ENCODE assay signal across 8 cellular contexts in the genomic region with DNA sequence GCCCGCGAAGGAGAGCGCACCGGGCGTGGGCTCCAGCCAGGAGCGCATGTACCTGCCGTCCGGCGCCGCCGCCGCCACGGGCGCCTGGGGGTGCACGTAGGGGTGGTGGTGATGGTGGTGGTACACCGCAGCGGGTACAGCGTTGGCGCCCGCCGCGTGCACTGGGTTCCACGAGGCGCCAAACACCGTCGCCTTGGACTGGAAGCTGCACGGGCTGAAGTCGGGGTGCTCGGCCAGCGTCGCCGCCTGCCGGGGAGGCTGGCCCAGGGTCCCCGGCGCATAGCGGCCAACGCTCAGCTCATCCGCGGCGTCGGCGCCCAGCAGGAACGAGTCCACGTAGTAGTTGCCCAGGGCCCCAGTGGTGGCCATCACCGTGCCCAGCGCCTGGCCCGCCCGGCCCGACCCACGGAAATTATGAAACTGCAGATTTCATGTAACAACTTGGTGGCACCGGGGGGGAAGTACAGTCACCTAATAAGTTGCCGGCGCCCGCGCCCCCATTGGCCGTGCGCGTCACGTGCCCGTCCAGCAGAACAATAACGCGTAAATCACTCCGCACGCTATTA. TPM values are rescaled to one million over a fixed set of nuclear protein-coding genes. Genes with fewer than 3 reads are reported as not detected.
DNase-seq lines count a peak whose midpoint lies in the region; ATAC-seq and TF ChIP-seq lines count a peak whose summit lies in the region.
"Had no signal": no experiment of that assay in that cellular context is flagged by ENCODE, and none has a peak within 500 bp of the region (broad histone marks: within the 10 kb centered on the region; RNA-seq: fewer than 3 reads in every experiment).

Gene HOXA9 (minus strand): TSS at position 449 of the 566 bp plus-strand sequence. CDS start 80 bp downstream, at position 369.

- peak within 1 kb of the TSS; percentile 89 for H3K4me2 ChIP-seq in smooth muscle cell

- peak within 1 kb of the TSS; percentile 88 for H3K9ac ChIP-seq in smooth muscle cell (ENCODE audit: low read depth)

- H3K9me3 Mint-ChIP-seq in T-cell = no peaks in the 10 kb centered on the region

- DNase-seq in HAP-1 (ENCODE audit: low spot score in 2 of 2) = peak; percentile 91 to 94
- peak in 5 of 34 experiments; percentile 30 to 54 (median 33) for DNase-seq in T-cell
- no peak for DNase-seq in heart right ventricle
- DNase-seq in smooth muscle cell (lab: John Stamatoyannopoulos, UW; ENCODE audit: unreplicated experiment) = no peak
- no peak for DNase-seq in dorsolateral prefrontal cortex
- no peak for DNase-seq in brain microvascular endothelial cell

- in situ Hi-C loops in HAP-1 (cut with MboI; ENCODE audit: low sequenced_read_pairs) = loop anchor here (25.0 kb wide), 1 partner anchor 953 kb away; the partner anchor contains the start of genes CBX3 and HNRNPA2B1
- in situ Hi-C loops in brain microvascular endothelial cell (cut with HindIII; ENCODE audit: low pct_ligation_motif_present, low sequenced_read_pairs) = loop anchor here (10.0 kb wide), 1 partner anchor 790 kb away; no protein-coding TSS in a partner anchor

- H3K27ac ChIP-seq in heart right ventricle (peak within 1 kb of the TSS in 1 of 10 donors; percentile 53), smooth muscle cell (ENCODE audit: low read depth) (peak within 1 kb of the TSS; percentile 95), dorsolateral prefrontal cortex (no peak within 1 kb of the TSS), brain microvascular endothelial cell (no peak within 1 kb of the TSS)

- H4K20me1 ChIP-seq in smooth muscle cell (ENCODE audit: low read depth) = peaks cover 6% of the 10 kb centered on the region

- 3 to 4% methylated on average over 64 of the region's 64 CpGs for WGBS in heart right ventricle, 2 donors
- WGBS in smooth muscle cell (ENCODE audit: low lambda C conversion rate) = 16% methylated on average over 61 of the region's 64 CpGs

- H3K4me1 ChIP-seq in HAP-1 = 0 out of 2 replicates have a peak, but pooled peaks cover 3% of the 10 kb centered on the region
- peaks cover 8 to 76% (median 40%) of the 10 kb centered on the region in 9 donors for H3K4me1 ChIP-seq in heart right ventricle
- peaks cover 3% of the 10 kb centered on the region for H3K4me1 ChIP-seq in smooth muscle cell (ENCODE audit: low read depth)

- no peak for ATAC-seq in T-cell (replicated peaks in 1 of 4)
- peak in 2 of 8 donors; percentile 8 to 10 for ATAC-seq in heart right ventricle
- no peak for ATAC-seq in GM21723 (IDR thresholded peaks at IDR 0.05; ENCODE audit: unreplicated experiment)

- H3K27ac Mint-ChIP-seq in T-cell = peak within 1 kb of the TSS; percentile 48 to 78

- peaks cover 7% of the 10 kb centered on the region for H3F3A ChIP-seq in smooth muscle cell (ENCODE audit: low read depth)

- H3K9me3 ChIP-seq in HAP-1 (no peaks in the 10 kb centered on the region), heart right ventricle (no peaks in the 10 kb centered on the region), smooth muscle cell (replicated peaks; ENCODE audit: low read depth) (no peaks in the 10 kb centered on the region)

- intact Hi-C loops in heart right ventricle (cut with DNase I) = loop anchor here in 7 of 10 donors (10.0 kb wide), 6 partner anchors 310 to 1300 kb away; no protein-coding TSS in a partner anchor
- intact Hi-C loops in dorsolateral prefrontal cortex (cut with DNase I) = loop anchor here in 1 of 2 donors (10.0 kb wide), 1 partner anchor 1310 kb away; no protein-coding TSS in a partner anchor

- peaks cover 84% of the 10 kb centered on the region for H3K79me2 ChIP-seq in smooth muscle cell (ENCODE audit: low read depth)

- H3K4me3 ChIP-seq in HAP-1 (peak within 1 kb of the TSS; percentile 70), heart right ventricle (peak within 1 kb of the TSS in 7 of 10 donors; percentile 1 to 49 (median 26)), smooth muscle cell (peak within 1 kb of the TSS; percentile 67), dorsolateral prefrontal cortex (peak within 1 kb of the TSS in 1 of 59 donors; percentile 6), brain microvascular endothelial cell (ENCODE audit: low read depth, low read length) (no peak within 1 kb of the TSS)

- peak within 1 kb of the TSS; percentile 28 to 58 (median 28) for H3K4me3 Mint-ChIP-seq in T-cell

- POLR2A ChIA-PET in T-cell (lab: Charles Lee) = interaction anchor here in 1 of 2 donors (0.6 kb wide), 1 partner anchor 895 kb away, joined by 4 read pairs; no protein-coding TSS in a partner anchor

- CTCF ChIA-PET in T-cell (lab: Charles Lee) = interaction anchor here in 1 of 2 donors (0.6 to 1.1 kb wide), 2 partner anchors 15 to 926 kb away, joined by 3 to 5 read pairs; no protein-coding TSS in a partner anchor

- H3K36me3 Mint-ChIP-seq in T-cell = no peaks in the 10 kb centered on the region

- peak within 1 kb of the TSS; percentile 76 for H2AFZ ChIP-seq in smooth muscle cell (ENCODE audit: low read depth)

- peaks cover 55 to 78% of the 10 kb centered on the region in 2 donors for H3K27me3 Mint-ChIP-seq in T-cell

- H3K27me3 ChIP-seq in HAP-1 (ENCODE audit: low read depth) = no peaks in the 10 kb centered on the region
- peaks cover 77 to 100% (median 100%) of the 10 kb centered on the region in 7 donors for H3K27me3 ChIP-seq in heart right ventricle
- peaks cover 40% of the 10 kb centered on the region for H3K27me3 ChIP-seq in smooth muscle cell (ENCODE audit: low read depth)
- peaks cover 32 to 100% (median 94%) of the 10 kb centered on the region in 45 donors for H3K27me3 ChIP-seq in dorsolateral prefrontal cortex
- peaks cover 94% of the 10 kb centered on the region for H3K27me3 ChIP-seq in brain microvascular endothelial cell (replicated peaks)

- peaks cover 25 to 32% (median 29%) of the 10 kb centered on the region in 3 donors for H3K4me1 Mint-ChIP-seq in T-cell

- H3K36me3 ChIP-seq in HAP-1 (replicated peaks) = peaks cover 48% of the 10 kb centered on the region
- H3K36me3 ChIP-seq in heart right ventricle = peaks cover 0 to 15% (median 0%) of the 10 kb centered on the region in 9 donors
- H3K36me3 ChIP-seq in smooth muscle cell (ENCODE audit: low read depth) = no peaks in the 10 kb centered on the region
- H3K36me3 ChIP-seq in brain microvascular endothelial cell (replicated peaks) = no peaks in the 10 kb centered on the region

- no peak for TF ChIP-seq CTCF in heart right ventricle (IDR thresholded peaks at IDR 0.05)
- TF ChIP-seq CTCF in smooth muscle cell (IDR thresholded peaks at IDR 0.05; ENCODE audit: borderline replicate concordance, insufficient read depth, poor library complexity, severe bottlenecking) = no peak
- no peak for TF ChIP-seq CTCF in dorsolateral prefrontal cortex (IDR thresholded peaks at IDR 0.05 in 54 of 56, conservative IDR thresholded peaks at IDR 0.05 in 2 of 56; ENCODE audit: low read depth in 1 of 56, partially characterized antibody in 56 of 56)
- TF ChIP-seq CTCF in brain microvascular endothelial cell (IDR thresholded peaks at IDR 0.05; ENCODE audit: low read depth, low read length, missing control alignments) = no peak

RNA-seq across cellular contexts. Expression of gene HOXA9, which starts in this region (rescaled TPM):
- total RNA-seq in T-cell = under 1 TPM; 0.57 to 0.95 (median 0.79) TPM
- not detected for total RNA-seq in heart right ventricle
- not detected for polyA plus RNA-seq in heart right ventricle
- total RNA-seq in smooth muscle cell = 22.9 and 35.8 TPM in 2 replicates
- polyA plus RNA-seq in smooth muscle cell = 12.6 and 19.2 TPM in 2 replicates
- total RNA-seq in dorsolateral prefrontal cortex = not detected
- total RNA-seq: T-helper 1 cell treated with Interleukin-12 subunit alpha and Interleukin-12 subunit beta and Interleukin-4 antibody, amounts not matched to agents 30 ng/mL and 1 ng/mL, for 36 hours had no signal

Comparison
In these comparisons a context has a peak if more than half of its experiments do, and no peak if none do; other contexts are left out.
1. RNA of gene HOXA9 (total RNA-seq): 22.9 to 35.8 TPM in smooth muscle cell; 0.57 to 0.95 TPM in T-cell, not detected in heart right ventricle and not detected in dorsolateral prefrontal cortex; every median in the first group is over 10 times any median in the second.
2. RNA of gene HOXA9 (polyA plus RNA-seq): 12.6 to 19.2 TPM in smooth muscle cell; not detected in heart right ventricle; every median in the first group is over 10 times any median in the second.
3. DNase-seq: peak in HAP-1 (2 of 2); none in heart right ventricle (0 of 2), smooth muscle cell (single experiment), dorsolateral prefrontal cortex (0 of 10) and brain microvascular endothelial cell (single experiment).